18 cellular contexts compared by ENCODE assay signal in genomic region chr1:51789342-51789741, GRCh38.
DNase-seq lines count a peak whose midpoint lies in the region; ATAC-seq and TF ChIP-seq lines count a peak whose summit lies in the region.
"Had no signal": no experiment of that assay in that cellular context is flagged by ENCODE, and none has a peak within 500 bp of the region (broad histone marks: within the 10 kb centered on the region; RNA-seq: fewer than 3 reads in every experiment).

No MANE protein-coding gene starts in this region.

- H3K27me3 Mint-ChIP-seq in natural killer cell (ENCODE audit: low read depth in 2 of 2) (no peaks in the 10 kb centered on the region), immature natural killer cell (ENCODE audit: low read depth in 3 of 3) (peaks cover 0 to 2% (median 0%) of the 10 kb centered on the region in 3 donors), type B pancreatic cell (no peaks in the 10 kb centered on the region)
- H3K27me3 Mint-ChIP-seq in natural killer cell treated with Interleukin-12 subunit alpha and Interleukin-12 subunit beta and Interleukin-15 and Interleukin-18, amount 100 ng/mL, for 72 hours, result no peaks in the 10 kb centered on the region
- H3K27me3 Mint-ChIP-seq in activated naive CD8-positive, alpha-beta T cell, result no peaks in the 10 kb centered on the region

- H3K36me3 Mint-ChIP-seq in natural killer cell, result peaks cover 30% of the 10 kb centered on the region
- H3K36me3 Mint-ChIP-seq in natural killer cell treated with Interleukin-12 subunit alpha and Interleukin-12 subunit beta and Interleukin-15 and Interleukin-18, amount 100 ng/mL, for 72 hours, result peaks cover 66% of the 10 kb centered on the region
- peaks cover 4% of the 10 kb centered on the region for H3K36me3 Mint-ChIP-seq in activated naive CD8-positive, alpha-beta T cell
- peaks cover 23 to 79% (median 33%) of the 10 kb centered on the region in 3 donors for H3K36me3 Mint-ChIP-seq in immature natural killer cell
- H3K36me3 Mint-ChIP-seq in type B pancreatic cell, result peaks cover 58% of the 10 kb centered on the region

- H3K27ac Mint-ChIP-seq in natural killer cell, result peak overlapping the region; percentile 47 to 79
- peak overlapping the region in 1 of 2 donors; percentile 15 for H3K27ac Mint-ChIP-seq in natural killer cell treated with Interleukin-12 subunit alpha and Interleukin-12 subunit beta and Interleukin-15 and Interleukin-18, amount 100 ng/mL, for 72 hours
- peak overlapping the region; percentile 25 for H3K27ac Mint-ChIP-seq in activated naive CD8-positive, alpha-beta T cell
- peak overlapping the region in 4 of 6 donors; percentile 3 to 71 (median 54) for H3K27ac Mint-ChIP-seq in immature natural killer cell
- H3K27ac Mint-ChIP-seq in type B pancreatic cell, result peak overlapping the region; percentile 8

- intact Hi-C loops in natural killer cell (cut with micrococcal nuclease), result no loop called here

- no peak overlapping the region for H3K4me3 Mint-ChIP-seq in natural killer cell
- no peak overlapping the region for H3K4me3 Mint-ChIP-seq in natural killer cell treated with Interleukin-12 subunit alpha and Interleukin-12 subunit beta and Interleukin-15 and Interleukin-18, amount 100 ng/mL, for 72 hours
- H3K4me3 Mint-ChIP-seq in activated naive CD8-positive, alpha-beta T cell, result no peak overlapping the region
- no peak overlapping the region for H3K4me3 Mint-ChIP-seq in immature natural killer cell
- no peak overlapping the region for H3K4me3 Mint-ChIP-seq in type B pancreatic cell

- no peaks in the 10 kb centered on the region for H3K9me3 Mint-ChIP-seq in natural killer cell
- H3K9me3 Mint-ChIP-seq in natural killer cell treated with Interleukin-12 subunit alpha and Interleukin-12 subunit beta and Interleukin-15 and Interleukin-18, amount 100 ng/mL, for 72 hours, result no peaks in the 10 kb centered on the region
- no peaks in the 10 kb centered on the region for H3K9me3 Mint-ChIP-seq in activated naive CD8-positive, alpha-beta T cell (ENCODE audit: low read depth)
- H3K9me3 Mint-ChIP-seq in immature natural killer cell, result no peaks in the 10 kb centered on the region
- no peaks in the 10 kb centered on the region for H3K9me3 Mint-ChIP-seq in type B pancreatic cell

- DNase-seq in natural killer cell (no peak), immature natural killer cell (no peak), type B pancreatic cell (ENCODE audit: extremely low spot score, unreplicated experiment) (no peak), SW480 (ENCODE audit: low spot score) (no peak)
- no peak for DNase-seq in natural killer cell treated with Interleukin-12 subunit alpha and Interleukin-12 subunit beta and Interleukin-15 and Interleukin-18, amount 100 ng/mL, for 72 hours (ENCODE audit: low spot score)
- DNase-seq: COR-L47, DMS 273 treated with DMSO at 0.1 percent for 48 hours, IMR-90, Karpas-422, NCI-H1048, NCI-H1436, NCI-H1930, NCI-H226, NCI-H524, NCI-H82, SHP77 had no signal

- H3K4me1 Mint-ChIP-seq in natural killer cell, result no peaks in the 10 kb centered on the region
- peaks cover 6 to 10% of the 10 kb centered on the region in 2 donors for H3K4me1 Mint-ChIP-seq in natural killer cell treated with Interleukin-12 subunit alpha and Interleukin-12 subunit beta and Interleukin-15 and Interleukin-18, amount 100 ng/mL, for 72 hours (ENCODE audit: low read depth in 2 of 2)
- H3K4me1 Mint-ChIP-seq in activated naive CD8-positive, alpha-beta T cell (ENCODE audit: low read depth), result peaks cover 5% of the 10 kb centered on the region
- H3K4me1 Mint-ChIP-seq in immature natural killer cell, result no peaks in the 10 kb centered on the region
- H3K4me1 Mint-ChIP-seq in type B pancreatic cell (ENCODE audit: unreplicated experiment), result no peaks in the 10 kb centered on the region

- no peak for ATAC-seq in natural killer cell
- ATAC-seq in natural killer cell treated with Interleukin-12 subunit alpha and Interleukin-12 subunit beta and Interleukin-15 and Interleukin-18, amount 100 ng/mL, for 72 hours, result no peak
- ATAC-seq in activated CD4-positive, CD25-positive, alpha-beta regulatory T cell treated with anti-CD3 and anti-CD28 coated beads, Interleukin-2, amount 50 U/mL, for 24 hours, result no peak

- TF ChIP-seq CTCF in natural killer cell (IDR thresholded peaks at IDR 0.05) (no peak), type B pancreatic cell (conservative IDR thresholded peaks at IDR 0.05) (no peak)
